20 cellular contexts compared by ENCODE assay signal in the genomic region with DNA sequence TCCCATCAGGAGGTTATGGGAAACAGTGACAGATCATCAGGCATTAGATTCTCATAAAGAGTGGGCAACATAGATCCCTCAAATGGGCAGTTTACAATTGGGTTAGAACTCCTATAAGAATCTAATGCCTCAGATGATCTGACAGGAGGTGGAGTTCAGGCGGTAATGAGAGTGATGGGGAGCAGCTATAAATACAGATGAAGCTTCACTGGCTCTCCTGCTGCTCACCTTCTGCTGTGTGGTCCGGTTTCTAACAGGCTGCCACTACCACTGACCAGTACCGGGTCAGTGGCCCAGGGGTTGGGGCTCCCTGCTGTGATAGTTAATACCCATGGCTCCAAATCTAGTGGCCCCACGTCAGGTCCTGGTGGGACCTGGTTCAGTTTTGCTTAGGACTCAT.
DNase-seq lines count a peak whose midpoint lies in the region; ATAC-seq and TF ChIP-seq lines count a peak whose summit lies in the region.
"Had no signal": no experiment of that assay in that cellular context is flagged by ENCODE, and none has a peak within 500 bp of the region (broad histone marks: within the 10 kb centered on the region; RNA-seq: fewer than 3 reads in every experiment).

No MANE protein-coding gene starts in this region.

- peak overlapping the region; percentile 48 for H3K4me3 Mint-ChIP-seq in endodermal cell
- H3K4me3 Mint-ChIP-seq: CD4-positive, CD25-positive, alpha-beta regulatory T cell had no signal

- H3K36me3 ChIP-seq in HEK293 (ENCODE audit: control insufficient read depth in 2 of 2, insufficient read depth in 1 of 2, low read length in 2 of 2) (no peaks in the 10 kb centered on the region), Panc1 (ENCODE audit: control insufficient read depth, insufficient read depth, low read length) (no peaks in the 10 kb centered on the region), endodermal cell (ENCODE audit: control insufficient read depth, insufficient read depth, low read length) (no peaks in the 10 kb centered on the region)

- 93 to 100% methylated on average over 2 to 4 of the region's 4 CpGs for WGBS in endodermal cell (ENCODE audit: insufficient coverage in 1 of 2, insufficient read length in 1 of 2), 2 experiments

- H3K36me3 Mint-ChIP-seq in endodermal cell (ENCODE audit: low read depth) = peaks cover 6% of the 10 kb centered on the region
- H3K36me3 Mint-ChIP-seq: CD4-positive, CD25-positive, alpha-beta regulatory T cell had no signal

- POLR2A ChIA-PET in HEK293 (lab: Yijun Ruan, JAX) = no interaction called here
- POLR2A ChIA-PET in Panc1 (lab: Charles Lee) = no interaction called here

- H3K27ac ChIP-seq in HEK293 (ENCODE audit: extremely low read depth, low read depth, low read length) = no peak overlapping the region
- H3K27ac ChIP-seq in Panc1 (ENCODE audit: low read length) = peak overlapping the region; percentile 77; the same call in 1 of the 2 replicates
- no peak overlapping the region for H3K27ac ChIP-seq in endodermal cell (ENCODE audit: low read depth, low read length)

- no peak overlapping the region for H3K27ac Mint-ChIP-seq in endodermal cell
- H3K27ac Mint-ChIP-seq: CD4-positive, CD25-positive, alpha-beta regulatory T cell had no signal

- H3K27me3 Mint-ChIP-seq in endodermal cell (ENCODE audit: insufficient read depth) = peaks cover 20% of the 10 kb centered on the region

- no TSS peak for BruUV-seq in Panc1 (replicated peaks; lab: Mats Ljungman, UMichigan)

- H3K4me3 ChIP-seq in HEK293 (ENCODE audit: low read depth, low read length) (no peak overlapping the region), Panc1 (ENCODE audit: low read depth in 2 of 2, low read length in 2 of 2) (peak overlapping the region; percentile 48 to 68), endodermal cell (ENCODE audit: low read length) (peak overlapping the region; percentile 75)

- H3K4me1 ChIP-seq in HEK293 (ENCODE audit: control insufficient read depth, insufficient read depth, low read length) (no peaks in the 10 kb centered on the region), Panc1 (ENCODE audit: control insufficient read depth, insufficient read depth, low read length) (peaks cover 13% of the 10 kb centered on the region), endodermal cell (ENCODE audit: control insufficient read depth, insufficient read depth, low read length) (peaks cover 4% of the 10 kb centered on the region)

- CTCF ChIA-PET in HEK293 (lab: Yijun Ruan, JAX) (interaction anchor here (0.6 to 1.7 kb wide), 2 partner anchors 120 to 556 kb away, joined by 4 to 6 read pairs; no protein-coding TSS in a partner anchor), Panc1 (lab: Charles Lee) (interaction anchor here (0.7 kb wide), 1 partner anchor 23 kb away, joined by 7 read pairs; no protein-coding TSS in a partner anchor)

- H3K9me3 ChIP-seq in HEK293 (ENCODE audit: control insufficient read depth, insufficient read depth, low read depth, low read length) (no peaks in the 10 kb centered on the region), Panc1 (ENCODE audit: control insufficient read depth, insufficient read depth, low read depth, low read length) (no peaks in the 10 kb centered on the region), endodermal cell (ENCODE audit: control insufficient read depth, low read length) (peaks cover 25% of the 10 kb centered on the region)
- H3K9me3 ChIP-seq: Caco-2, SK-N-SH had no signal

- H3K9ac ChIP-seq in endodermal cell (ENCODE audit: extremely low read depth, low read length, poor library complexity, severe bottlenecking) = no peak overlapping the region
- H3K9ac ChIP-seq: SK-N-SH had no signal

- no peak for TF ChIP-seq CTCF in HEK293 (tag by site-specific recombination; IDR thresholded peaks at IDR 0.05)
- TF ChIP-seq CTCF in Panc1 (IDR thresholded peaks at IDR 0.05) = no peak
- TF ChIP-seq CTCF in endodermal cell (conservative IDR thresholded peaks at IDR 0.05) = no peak

- H3K9me3 Mint-ChIP-seq in endodermal cell = peaks cover 35% of the 10 kb centered on the region
- H3K9me3 Mint-ChIP-seq: CD4-positive, CD25-positive, alpha-beta regulatory T cell had no signal

- in situ Hi-C loops in Panc1 (cut with HindIII; ENCODE audit: low pct_unique_long_range_greater_than_20kb, low sequenced_read_pairs) = no loop called here

- intact Hi-C loops in Panc1 (cut with micrococcal nuclease; ENCODE audit: unreplicated experiment) = no loop called here

- DNase-seq in Panc1 (ENCODE audit: low read depth, low spot score) (no peak), endodermal cell (peak; percentile 25), DMS114 treated with DMSO at 0.1 percent for 48 hours (lab: John Stamatoyannopoulos, UW; ENCODE audit: unreplicated experiment) (no peak), DMS153 treated with DMSO at 0.1 percent for 48 hours (lab: John Stamatoyannopoulos, UW; ENCODE audit: unreplicated experiment) (no peak), midbrain (lab: John Stamatoyannopoulos, UW) (no peak)
- DNase-seq: Caco-2; CD4-positive, CD25-positive, alpha-beta regulatory T cell; DMS 273 treated with DMSO at 0.1 percent for 48 hours; H7; KG1; NCI-H1092; NCI-H1436; NCI-H187 treated with DMSO at 0.1 percent for 48 hours; NCI-H2107; NCI-H446 treated with DMSO at 0.1 percent for 48 hours; NCI-H526 treated with DMSO at 0.1 percent for 48 hours; SIG-M5; SK-N-SH had no signal

- ATAC-seq in Panc1 (no peak), GM19328 (IDR thresholded peaks at IDR 0.05; ENCODE audit: unreplicated experiment) (no peak)

- H3K4me1 Mint-ChIP-seq in endodermal cell = peaks cover 18% of the 10 kb centered on the region

- no peaks in the 10 kb centered on the region for H3K27me3 ChIP-seq in Panc1 (ENCODE audit: control insufficient read depth, insufficient read depth, low read length)
- H3K27me3 ChIP-seq in endodermal cell (ENCODE audit: control insufficient read depth, insufficient read depth, low read length, poor library complexity, severe bottlenecking) = no peaks in the 10 kb centered on the region

TF ChIP-seq in HEK293, 187 proteins besides CTCF, POLR2A, EP300 and RAD21:
- TF ChIP-seq ZNF391 (tag by site-specific recombination; IDR thresholded peaks at IDR 0.05; ENCODE audit: borderline replicate concordance, low read depth) (no peak), ZNF610 (tag by site-specific recombination; IDR thresholded peaks at IDR 0.05; ENCODE audit: borderline replicate concordance) (peak; percentile 97)
